ENCODE assay signal across 17 cellular contexts in the genomic region with DNA sequence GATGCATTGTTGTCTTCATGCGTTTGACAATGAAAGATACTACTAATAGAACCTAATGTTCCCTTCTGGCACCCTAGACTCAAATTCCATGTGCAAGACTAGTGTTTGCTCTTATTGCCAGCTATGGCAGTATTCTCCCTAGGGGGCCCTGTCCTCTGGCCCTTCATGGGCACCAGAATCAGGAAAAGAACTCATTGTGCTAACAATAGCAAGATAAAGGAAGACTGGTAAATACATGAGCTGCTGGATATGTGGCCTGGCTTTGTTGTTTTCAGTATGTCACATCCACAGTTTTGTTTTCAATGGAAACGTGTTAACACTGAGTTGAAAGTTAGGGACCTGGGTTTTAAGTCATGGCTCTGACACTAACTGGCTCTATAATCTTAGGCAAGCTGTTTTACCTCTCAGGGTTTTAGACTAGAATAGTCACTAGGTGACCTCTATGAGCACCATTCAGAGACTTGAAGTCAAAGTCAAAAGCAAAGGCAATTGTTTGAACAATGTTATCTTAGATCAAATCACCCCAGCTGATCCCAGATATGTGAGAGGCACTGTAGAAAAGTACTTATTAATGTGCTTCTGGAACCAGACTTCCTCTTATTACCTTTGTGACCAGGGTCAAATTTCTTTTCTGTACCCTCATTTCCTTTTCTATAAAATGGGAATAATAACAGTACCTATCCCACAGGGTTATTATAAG.
"Had no signal": no experiment of that assay in that cellular context is flagged by ENCODE, and none has a peak within 500 bp of the region (broad histone marks: within the 10 kb centered on the region; RNA-seq: fewer than 3 reads in every experiment).

No MANE protein-coding gene starts in this region.

- ATAC-seq: heart left ventricle; lower lobe of right lung; naive thymus-derived CD4-positive, alpha-beta T cell; stimulated activated naive B cell treated with anti-CD40 and anti-IgM and Interleukin-4, amounts not matched to agents 10 μg/mL and 1 μg/mL and 100 μg/mL, for 72 hours; stimulated activated naive CD8-positive, alpha-beta T cell treated with anti-CD3 and anti-CD28 coated beads, Interleukin-15, amount 100 ng/mL, for 72 hours had no signal

- H3K27me3 Mint-ChIP-seq: stimulated activated naive B cell treated with anti-CD40 and anti-IgM and Interleukin-4, amounts not matched to agents 10 μg/mL and 1 μg/mL and 100 μg/mL, for 72 hours; stimulated activated naive CD8-positive, alpha-beta T cell treated with anti-CD3 and anti-CD28 coated beads, Interleukin-15, amount 100 ng/mL, for 72 hours had no signal

- H3K4me3 ChIP-seq: heart left ventricle, lower lobe of right lung, right atrium auricular region, sigmoid colon, skin epidermis, testis had no signal

- H3K4me1 ChIP-seq: testis had no signal

- H3K36me3 Mint-ChIP-seq: naive thymus-derived CD4-positive, alpha-beta T cell; stimulated activated naive B cell treated with anti-CD40 and anti-IgM and Interleukin-4, amounts not matched to agents 10 μg/mL and 1 μg/mL and 100 μg/mL, for 72 hours had no signal

- H3K27ac ChIP-seq: lower lobe of right lung, right atrium auricular region had no signal

- H3K9me3 ChIP-seq: heart left ventricle, lower lobe of right lung, right atrium auricular region, sigmoid colon, testis had no signal

- H3K27me3 ChIP-seq: heart left ventricle, right atrium auricular region, sigmoid colon, testis had no signal

- H3K4me3 Mint-ChIP-seq: naive thymus-derived CD4-positive, alpha-beta T cell; nephron progenitor cell; stimulated activated naive B cell treated with anti-CD40 and anti-IgM and Interleukin-4, amounts not matched to agents 10 μg/mL and 1 μg/mL and 100 μg/mL, for 72 hours; stimulated activated naive CD8-positive, alpha-beta T cell treated with anti-CD3 and anti-CD28 coated beads, Interleukin-15, amount 100 ng/mL, for 72 hours had no signal

- H3K9me3 Mint-ChIP-seq: stimulated activated naive CD8-positive, alpha-beta T cell treated with anti-CD3 and anti-CD28 coated beads, Interleukin-15, amount 100 ng/mL, for 72 hours had no signal

- DNase-seq: heart left ventricle; hippocampal formation; kidney glomerular epithelial cell; lower lobe of right lung; mesenchymal stem cell; naive thymus-derived CD4-positive, alpha-beta T cell; nephron progenitor cell; posterior cingulate gyrus; sigmoid colon; stimulated activated CD4-positive, alpha-beta T cell treated with anti-CD3 and anti-CD28 coated beads, Interleukin-2, amount 100 ng/mL, for 24 hours; stimulated activated CD4-positive, alpha-beta T cell treated with anti-CD3 and anti-CD28 coated beads, Interleukin-4, amount 100 ng/mL, for 4 hours; stimulated activated naive B cell treated with anti-CD40 and anti-IgM and Interleukin-4, amounts not matched to agents 10 μg/mL and 1 μg/mL and 100 μg/mL, for 72 hours; stimulated activated naive CD8-positive, alpha-beta T cell treated with anti-CD3 and anti-CD28 coated beads, Interleukin-15, amount 100 ng/mL, for 72 hours; testis; trophoblast cell had no signal

- H3K27ac Mint-ChIP-seq: naive thymus-derived CD4-positive, alpha-beta T cell; nephron progenitor cell; stimulated activated naive B cell treated with anti-CD40 and anti-IgM and Interleukin-4, amounts not matched to agents 10 μg/mL and 1 μg/mL and 100 μg/mL, for 72 hours; stimulated activated naive CD8-positive, alpha-beta T cell treated with anti-CD3 and anti-CD28 coated beads, Interleukin-15, amount 100 ng/mL, for 72 hours had no signal

- H3K4me1 Mint-ChIP-seq: naive thymus-derived CD4-positive, alpha-beta T cell; nephron progenitor cell; stimulated activated naive B cell treated with anti-CD40 and anti-IgM and Interleukin-4, amounts not matched to agents 10 μg/mL and 1 μg/mL and 100 μg/mL, for 72 hours; stimulated activated naive CD8-positive, alpha-beta T cell treated with anti-CD3 and anti-CD28 coated beads, Interleukin-15, amount 100 ng/mL, for 72 hours had no signal

- H3K36me3 ChIP-seq: heart left ventricle, lower lobe of right lung, right atrium auricular region, sigmoid colon had no signal
